In the genomic region with DNA sequence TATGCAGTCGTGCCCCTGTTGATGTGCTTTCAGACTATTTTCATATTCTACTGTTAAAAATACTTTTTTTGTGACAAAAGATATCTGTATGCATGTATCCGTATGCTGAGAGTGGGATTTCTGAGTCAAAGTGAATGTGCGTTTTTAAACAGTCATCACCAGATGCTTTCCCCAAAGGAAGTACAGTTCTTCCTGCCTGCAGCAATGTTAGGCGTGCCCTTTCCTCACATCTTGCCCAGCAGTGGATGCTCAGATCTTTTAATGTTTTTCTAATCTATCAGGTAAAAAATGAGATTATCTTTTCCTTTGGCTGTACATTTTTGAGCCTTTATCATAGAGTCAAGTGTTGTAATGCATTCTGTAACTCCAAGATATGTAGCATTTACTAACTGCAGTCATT, we compare ENCODE assay signal across 27 cellular contexts.
"Had no signal": no experiment of that assay in that cellular context is flagged by ENCODE, and none has a peak within 500 bp of the region (broad histone marks: within the 10 kb centered on the region; RNA-seq: fewer than 3 reads in every experiment).

No MANE protein-coding gene starts in this region.

- ATAC-seq: activated CD4-positive, alpha-beta T cell treated with anti-CD3 and anti-CD28 coated beads for 36 hours; activated CD8-positive, alpha-beta T cell treated with anti-CD3 and anti-CD28 coated beads for 36 hours; activated T-cell treated with anti-CD3 and anti-CD28 coated beads, Interleukin-2, amount 50 U/mL, for 4 hours; activated T-helper 17 cell treated with anti-CD3 and anti-CD28 coated beads, Interleukin-2, amount 50 U/mL, for 72 hours; effector memory CD8-positive, alpha-beta T cell; esophagus mucosa; gastrocnemius medialis had no signal

- H3K4me3 ChIP-seq: colonic mucosa, gastrocnemius medialis, heart right ventricle, hepatocyte had no signal

- H3K9me3 ChIP-seq: colonic mucosa, gastrocnemius medialis, heart right ventricle had no signal

- H3K4me1 ChIP-seq: colonic mucosa had no signal

- DNase-seq: activated B cell treated with CpG ODN at 0.5 μM for 24 hours; activated CD4-positive, alpha-beta T cell treated with anti-CD3 and anti-CD28 coated beads for 36 hours; activated CD4-positive, alpha-beta T cell treated with anti-CD3 and anti-CD28 coated beads, Interleukin-2, amount 10 ng/mL, durations not matched to agents 24 days and 14 days; activated CD4-positive, alpha-beta T cell treated with anti-CD3 and anti-CD28 coated beads, Interleukin-2, amount 50 U/mL, for 48 hours; activated CD4-positive, CD25-positive, alpha-beta regulatory T cell treated with anti-CD3 and anti-CD28 coated beads, Interleukin-2, amount 50 U/mL, for 72 hours; activated CD8-positive, alpha-beta memory T cell treated with anti-CD3 and anti-CD28 coated beads for 24 hours; activated CD8-positive, alpha-beta T cell treated with anti-CD3 and anti-CD28 coated beads for 36 hours; activated effector memory CD4-positive, alpha-beta T cell treated with Interleukin-2 at 50 U/mL for 16 hours; activated gamma-delta T cell treated with Interleukin-2 at 50 U/mL for 16 hours; activated naive CD4-positive, alpha-beta T cell treated with anti-CD3 and anti-CD28 coated beads, Interleukin-2, amount 50 U/mL, for 16 hours; activated naive CD4-positive, alpha-beta T cell treated with Interleukin-2 at 50 U/mL for 16 hours; activated T-cell treated with anti-CD3 and anti-CD28 coated beads, Interleukin-2, amount 50 U/mL, for 4 hours; amniotic stem cell; anterior cingulate cortex; brain microvascular endothelial cell; caudate nucleus; colonic mucosa; effector CD4-positive, alpha-beta T cell; effector memory CD8-positive, alpha-beta T cell; foreskin fibroblast; gastrocnemius medialis; heart right ventricle; T-helper 2 cell; WERI-Rb-1 had no signal

- H3K27me3 ChIP-seq: brain microvascular endothelial cell, colonic mucosa, gastrocnemius medialis, heart right ventricle, hepatocyte had no signal

- H3K27ac ChIP-seq: brain microvascular endothelial cell, colonic mucosa, gastrocnemius medialis, hepatocyte, WERI-Rb-1 had no signal

- H3K36me3 ChIP-seq: brain microvascular endothelial cell, colonic mucosa, gastrocnemius medialis, heart right ventricle, WERI-Rb-1 had no signal
